ENCODE assay signal across 30 cellular contexts in genomic region chr2:76633522-76633921, GRCh38.
"Had no signal": no experiment of that assay in that cellular context is flagged by ENCODE, and none has a peak within 500 bp of the region (broad histone marks: within the 10 kb centered on the region; RNA-seq: fewer than 3 reads in every experiment).

No MANE protein-coding gene starts in this region.

- H3K27ac ChIP-seq: KMS-11 had no signal

- DNase-seq: Karpas-422, Kasumi-1, MG63, MM.1S, MV-4-11, NCI-H1048, NCI-H1092, NCI-H1092 treated with DMSO at 0.1 percent for 48 hours, NCI-H1105, NCI-H1105 treated with DMSO at 0.1 percent for 48 hours, NCI-H1417 treated with DMSO at 0.1 percent for 48 hours, NCI-H1436, NCI-H1436 treated with DMSO at 0.1 percent for 48 hours, NCI-H146, NCI-H1694, NCI-H1694 treated with DMSO at 0.1 percent for 48 hours, NCI-H187, NCI-H187 treated with DMSO at 0.1 percent for 48 hours, NCI-H2029, NCI-H2029 treated with DMSO at 0.1 percent for 48 hours, NCI-H2107, NCI-H2171, NCI-H2171 treated with DMSO at 0.1 percent for 48 hours, NCI-H2227 treated with DMSO at 0.1 percent for 48 hours, NCI-H226, NCI-H345, NCI-H446, NCI-H446 treated with DMSO at 0.1 percent for 48 hours, NCI-H510A had no signal

- H3K27me3 ChIP-seq: MG63 had no signal

- H3K4me3 ChIP-seq: MG63 had no signal

- H3K9me3 ChIP-seq: MG63 had no signal

- H3K36me3 ChIP-seq: MG63 had no signal

- H3K9ac ChIP-seq: KMS-11 had no signal

- H3K4me2 ChIP-seq: KMS-11 had no signal
